ENCODE assay signal across 12 cellular contexts in genomic region chr1:10519016-10519417, GRCh38. TPM values are rescaled to one million over a fixed set of nuclear protein-coding genes. Genes with fewer than 3 reads are reported as not detected.
DNase-seq lines count a peak whose midpoint lies in the region; ATAC-seq and TF ChIP-seq lines count a peak whose summit lies in the region.
"Had no signal": no experiment of that assay in that cellular context is flagged by ENCODE, and none has a peak within 500 bp of the region (broad histone marks: within the 10 kb centered on the region; RNA-seq: fewer than 3 reads in every experiment).

No MANE protein-coding gene starts in this region.

- no peaks in the 10 kb centered on the region; the same call in 2 of the 3 replicates for H3K36me3 Mint-ChIP-seq in GM23338 (ENCODE audit: low read depth)
- H3K36me3 Mint-ChIP-seq in glutamatergic neuron (ENCODE audit: unreplicated experiment) = no peaks in the 10 kb centered on the region
- H3K36me3 Mint-ChIP-seq in endothelial cell (ENCODE audit: low read depth, unreplicated experiment) = no peaks in the 10 kb centered on the region

- DNase-seq in GM23338 (ENCODE audit: low spot score) = peak; percentile 65
- peak; percentile 38 for DNase-seq in NCI-H345 treated with DMSO at 0.1 percent for 48 hours (lab: John Stamatoyannopoulos, UW; ENCODE audit: unreplicated experiment)
- no peak for DNase-seq in glutamatergic neuron
- no peak for DNase-seq in osteoblast (ENCODE audit: insufficient read length, low spot score, missing footprints)
- DNase-seq in psoas muscle = no peak
- DNase-seq in mesenteric fat pad (ENCODE audit: low spot score) = no peak
- DNase-seq in cerebellar cortex (ENCODE audit: low spot score) = no peak
- no peak for DNase-seq in endothelial cell (ENCODE audit: low spot score)
- DNase-seq: aorta; stimulated activated CD4-positive, alpha-beta T cell treated with anti-CD3 and anti-CD28 coated beads, Interleukin-4, amount 100 ng/mL, for 1 hour; transverse colon had no signal

- no peaks in the 10 kb centered on the region for H3K9me2 ChIP-seq in GM23338 (ENCODE audit: insufficient read depth)

- H3K4me3 Mint-ChIP-seq in GM23338 (peak overlapping the region; percentile 16), glutamatergic neuron (ENCODE audit: unreplicated experiment) (peak overlapping the region; percentile 48), endothelial cell (ENCODE audit: unreplicated experiment) (no peak overlapping the region)

- H3K4me1 ChIP-seq in GM23338 (ENCODE audit: insufficient read depth) = peaks cover 61% of the 10 kb centered on the region
- H3K4me1 ChIP-seq in osteoblast (ENCODE audit: insufficient read depth, low read length) = peaks cover 3% of the 10 kb centered on the region
- peaks cover 30% of the 10 kb centered on the region for H3K4me1 ChIP-seq in psoas muscle

- H3K4me1 Mint-ChIP-seq in GM23338 (peaks cover 70% of the 10 kb centered on the region), glutamatergic neuron (ENCODE audit: low read depth, unreplicated experiment) (peaks cover 54% of the 10 kb centered on the region), endothelial cell (ENCODE audit: unreplicated experiment) (peaks cover 32% of the 10 kb centered on the region)

- H3K27ac ChIP-seq in GM23338 (ENCODE audit: low read depth) (peak overlapping the region; percentile 64), osteoblast (ENCODE audit: low read depth, low read length) (no peak overlapping the region), psoas muscle (no peak overlapping the region)
- H3K27ac ChIP-seq: SK-N-MC had no signal

- no peaks in the 10 kb centered on the region for H3K9me3 Mint-ChIP-seq in GM23338
- peaks cover 2% of the 10 kb centered on the region for H3K9me3 Mint-ChIP-seq in glutamatergic neuron (ENCODE audit: unreplicated experiment)
- H3K9me3 Mint-ChIP-seq in endothelial cell (ENCODE audit: unreplicated experiment) = no peaks in the 10 kb centered on the region

- H3K4me2 ChIP-seq in GM23338 (peak overlapping the region; percentile 73), osteoblast (ENCODE audit: insufficient read depth, low read length) (no peak overlapping the region)

- H3K27me3 Mint-ChIP-seq in GM23338 (ENCODE audit: insufficient read depth, low read depth, poor library complexity) (no peaks in the 10 kb centered on the region), glutamatergic neuron (ENCODE audit: unreplicated experiment) (peaks cover 5% of the 10 kb centered on the region), endothelial cell (ENCODE audit: unreplicated experiment) (no peaks in the 10 kb centered on the region)

- ATAC-seq in GM23338 (peak; percentile 78), psoas muscle (no peak)

- no peaks in the 10 kb centered on the region for H3K9me3 ChIP-seq in osteoblast (ENCODE audit: low read depth, low read length)
- no peaks in the 10 kb centered on the region for H3K9me3 ChIP-seq in psoas muscle
- H3K9me3 ChIP-seq: transverse colon had no signal

- intact Hi-C loops in psoas muscle (cut with DNase I) = loop anchor here in 1 of 2 donors (5.0 kb wide), 1 partner anchor 158 kb away; no protein-coding TSS in a partner anchor

- WGBS in psoas muscle, 3 donors = 62 to 74% (median 67%) methylated on average over 7 of the region's 7 CpGs

- no peaks in the 10 kb centered on the region; the same call in 1 of the 2 replicates for H3F3A ChIP-seq in GM23338 (replicated peaks; ENCODE audit: low read depth)

- no peak overlapping the region; the same call in 1 of the 2 replicates for H3K27ac Mint-ChIP-seq in GM23338
- H3K27ac Mint-ChIP-seq in glutamatergic neuron (ENCODE audit: unreplicated experiment) = peak overlapping the region; percentile 60
- H3K27ac Mint-ChIP-seq in endothelial cell (ENCODE audit: unreplicated experiment) = no peak overlapping the region

- no peaks in the 10 kb centered on the region for H3K27me3 ChIP-seq in GM23338 (ENCODE audit: insufficient read depth)
- no peaks in the 10 kb centered on the region for H3K27me3 ChIP-seq in osteoblast (ENCODE audit: insufficient read depth, low read length)
- no peaks in the 10 kb centered on the region for H3K27me3 ChIP-seq in psoas muscle (ENCODE audit: insufficient read depth in 3 of 3, low read length in 2 of 3)
- H3K27me3 ChIP-seq: transverse colon had no signal

- H2AFZ ChIP-seq in GM23338 (no peak overlapping the region), osteoblast (ENCODE audit: low read length) (no peak overlapping the region)

- H4K20me1 ChIP-seq in GM23338 (replicated peaks; ENCODE audit: insufficient read depth) = peaks cover 11% of the 10 kb centered on the region; the same call in 1 of the 2 replicates
- peaks cover 30% of the 10 kb centered on the region for H4K20me1 ChIP-seq in osteoblast (ENCODE audit: insufficient read depth, low read length)

- H3K4me3 ChIP-seq in GM23338 (peak overlapping the region; percentile 27; the same call in 1 of the 2 replicates), osteoblast (ENCODE audit: insufficient read depth, low read length) (no peak overlapping the region), psoas muscle (no peak overlapping the region)
- H3K4me3 ChIP-seq: SK-N-MC, transverse colon had no signal

- H3K36me3 ChIP-seq in GM23338 (ENCODE audit: insufficient read depth) = no peaks in the 10 kb centered on the region
- no peaks in the 10 kb centered on the region for H3K36me3 ChIP-seq in osteoblast (ENCODE audit: insufficient read depth, low read length)
- H3K36me3 ChIP-seq in psoas muscle (ENCODE audit: insufficient read depth in 1 of 2, low read depth in 1 of 2) = peaks cover 0 to 2% of the 10 kb centered on the region in 2 donors
- H3K36me3 ChIP-seq: transverse colon had no signal

- H3K79me2 ChIP-seq in GM23338 (replicated peaks; ENCODE audit: insufficient read depth) (peaks cover 49% of the 10 kb centered on the region), osteoblast (ENCODE audit: insufficient read depth, low read length) (peaks cover 56% of the 10 kb centered on the region)

- TF ChIP-seq CTCF in GM23338 (conservative IDR thresholded peaks at IDR 0.05; ENCODE audit: low read depth in 2 of 2) (peak in 1 of 2 experiments; percentile 23; a peak in 2 of 4 replicates), glutamatergic neuron (IDR thresholded peaks at IDR 0.05; ENCODE audit: partially characterized antibody, unreplicated experiment) (peak; percentile 10), osteoblast (IDR thresholded peaks at IDR 0.05; ENCODE audit: extremely low read depth, low read depth, low read length) (peak; percentile 7), psoas muscle (IDR thresholded peaks at IDR 0.05) (no peak), endothelial cell (IDR thresholded peaks at IDR 0.05; ENCODE audit: unreplicated experiment) (no peak)

RNA-seq across cellular contexts. Expression of gene PEX14, which starts 44.3 kb away (rescaled TPM):
- 14.0 and 19.6 TPM in 2 replicates for total RNA-seq in GM23338 (2014; rRNA removed; shearing (Covaris generic))
- polyA plus RNA-seq in GM23338 (2016; fragmentation: Nextera tagmentation; extraction: Ambion mirVana) (16.4 and 17.6 TPM in 2 replicates), psoas muscle (10 to 100 TPM; 20.1 to 20.8 (median 20.7) TPM)
- total RNA-seq in glutamatergic neuron (ENCODE audit: unreplicated experiment) (25.8 TPM), osteoblast (15.2 and 15.3 TPM in 2 replicates), psoas muscle (10 to 100 TPM; 13.7 to 23.5 (median 20.8) TPM), mesenteric fat pad (35.4 TPM), endothelial cell (ENCODE audit: unreplicated experiment) (20.9 TPM)

RNA-seq across cellular contexts. Expression of gene DFFA, which starts 46.7 kb away (rescaled TPM):
- total RNA-seq in GM23338 (2014; rRNA removed; shearing (Covaris generic)) = 77.4 and 82.0 TPM in 2 replicates
- 61.4 and 65.2 TPM in 2 replicates for polyA plus RNA-seq in GM23338 (2016; fragmentation: Nextera tagmentation; extraction: Ambion mirVana)
- 38.0 TPM for total RNA-seq in glutamatergic neuron (ENCODE audit: unreplicated experiment)
- 27.9 and 32.7 TPM in 2 replicates for total RNA-seq in osteoblast
- 10 to 100 TPM; 18.6 to 26.8 (median 21.6) TPM for total RNA-seq in psoas muscle
- 10 to 100 TPM; 11.5 to 20.9 (median 20.4) TPM for polyA plus RNA-seq in psoas muscle
- 33.8 TPM for total RNA-seq in mesenteric fat pad
- total RNA-seq in endothelial cell (ENCODE audit: unreplicated experiment) = 77.1 TPM

Comparison
In these comparisons a context has a peak if more than half of its experiments do, and no peak if none do; other contexts are left out.
1. DNase-seq: peak in GM23338 (single experiment) and NCI-H345 treated with DMSO at 0.1 percent for 48 hours (single experiment); none in glutamatergic neuron (single experiment), osteoblast (single experiment), psoas muscle (0 of 2), mesenteric fat pad (single experiment), cerebellar cortex (single experiment) and endothelial cell (single experiment).
2. CTCF ChIP-seq: peak in glutamatergic neuron (single experiment) and osteoblast (single experiment); none in psoas muscle (single experiment) and endothelial cell (single experiment).